ENCODE assay signal across 23 cellular contexts in genomic region chr11:124743050-124743449, GRCh38. TPM values are rescaled to one million over a fixed set of nuclear protein-coding genes. Genes with fewer than 3 reads are reported as not detected.
DNase-seq lines count a peak whose midpoint lies in the region; ATAC-seq and TF ChIP-seq lines count a peak whose summit lies in the region.
"Had no signal": no experiment of that assay in that cellular context is flagged by ENCODE, and none has a peak within 500 bp of the region (broad histone marks: within the 10 kb centered on the region; RNA-seq: fewer than 3 reads in every experiment).

No MANE protein-coding gene starts in this region.

- H3K27ac ChIP-seq in HEK293 (ENCODE audit: extremely low read depth, low read depth, low read length) (no peak overlapping the region), caudate nucleus (ENCODE audit: low read depth, low read length) (peak overlapping the region; percentile 30), right cardiac atrium (ENCODE audit: low read length) (no peak overlapping the region)
- H3K27ac ChIP-seq: C4-2B had no signal

- ATAC-seq in right cardiac atrium (no peak), GM18502 (IDR thresholded peaks at IDR 0.05; ENCODE audit: poor library complexity, unreplicated experiment) (no peak)
- ATAC-seq: CD8-positive, alpha-beta T cell; GM12878; HCT116 had no signal

- no peak overlapping the region for H3K4me3 ChIP-seq in HEK293 (ENCODE audit: low read depth, low read length)
- peak overlapping the region; percentile 1 for H3K4me3 ChIP-seq in iPS-15b (ENCODE audit: low read depth, low read length)
- H3K4me3 ChIP-seq in right cardiac atrium (ENCODE audit: low read length), result no peak overlapping the region
- H3K4me3 ChIP-seq: GM12878 had no signal

- POLR2A ChIA-PET in HEK293 (lab: Yijun Ruan, JAX), result interaction anchor here (1.5 kb wide), 1 partner anchor 10 kb away, joined by 9 read pairs; the partner anchor contains the start of gene VSIG2

- H3K4me1 ChIP-seq in HEK293 (ENCODE audit: control insufficient read depth, insufficient read depth, low read length), result no peaks in the 10 kb centered on the region; the same call in 1 of the 2 replicates
- H3K4me1 ChIP-seq in iPS-15b (ENCODE audit: control insufficient read depth, insufficient read depth, low read length), result peaks cover 12% of the 10 kb centered on the region
- peaks cover 5% of the 10 kb centered on the region for H3K4me1 ChIP-seq in right cardiac atrium (ENCODE audit: control insufficient read depth, insufficient read depth, low read length)

- DNase-seq in caudate nucleus (lab: John Stamatoyannopoulos, UW) (peak in 13 of 61 donors; percentile 26 to 61 (median 39)), amniotic stem cell (lab: John Stamatoyannopoulos, UW) (no peak), right cardiac atrium (no peak), KG1 (lab: John Stamatoyannopoulos, UW) (no peak)
- DNase-seq: Caco-2; CD4-positive, CD25-positive, alpha-beta regulatory T cell; CD8-positive, alpha-beta T cell; DMS153; DND-41; EL; GDM1; H9; HFFc6 had no signal

- no peak overlapping the region for H3K9ac ChIP-seq in iPS-15b (ENCODE audit: low read depth, low read length)

- CTCF ChIA-PET in HEK293 (lab: Yijun Ruan, JAX), result interaction anchor here (0.7 to 3.0 kb wide), 5 partner anchors 13 to 133 kb away, joined by 3 to 13 read pairs (median 3); no protein-coding TSS in a partner anchor

- 80% methylated on average over 6 of the region's 6 CpGs for WGBS in right cardiac atrium

- intact Hi-C loops in right cardiac atrium (cut with DNase I), result no loop called here

- no peaks in the 10 kb centered on the region for H3K36me3 ChIP-seq in HEK293 (ENCODE audit: control insufficient read depth in 2 of 2, insufficient read depth in 1 of 2, low read length in 2 of 2)
- H3K36me3 ChIP-seq in iPS-15b (ENCODE audit: control insufficient read depth, insufficient read depth, low read length), result no peaks in the 10 kb centered on the region

- TF ChIP-seq CTCF in HEK293 (tag by site-specific recombination; IDR thresholded peaks at IDR 0.05), result no peak

- H3K27me3 ChIP-seq in iPS-15b (ENCODE audit: control insufficient read depth, insufficient read depth, low read length) (peaks cover 91% of the 10 kb centered on the region), right cardiac atrium (ENCODE audit: control insufficient read depth, insufficient read depth) (no peaks in the 10 kb centered on the region)

- H3K9me3 ChIP-seq in HEK293 (ENCODE audit: control insufficient read depth, insufficient read depth, low read depth, low read length) (no peaks in the 10 kb centered on the region), iPS-15b (ENCODE audit: control insufficient read depth, insufficient read depth, low read length) (no peaks in the 10 kb centered on the region), right cardiac atrium (ENCODE audit: control insufficient read depth, low read length) (no peaks in the 10 kb centered on the region)
- H3K9me3 ChIP-seq: Caco-2 had no signal

TF ChIP-seq in HEK293, 187 proteins besides CTCF, POLR2A, EP300 and RAD21:
- TF ChIP-seq ZNF214 (tag by site-specific recombination; IDR thresholded peaks at IDR 0.05; ENCODE audit: borderline replicate concordance), result no peak
- peak; percentile 29; the same call in 1 of the 2 replicates for TF ChIP-seq EGR2 (tag by site-specific recombination; IDR thresholded peaks at IDR 0.05; ENCODE audit: low read depth)
- no peak for TF ChIP-seq ZNF555 (tag by site-specific recombination; conservative IDR thresholded peaks at IDR 0.05)

RNA-seq across cellular contexts. Expression of gene NRGN, which starts 3.3 kb away (rescaled TPM):
- 10 to 100 TPM in 2 of 4 donors, 1 to 10 TPM in 2; 5.3 to 11.1 (median 9.0) TPM for total RNA-seq in right cardiac atrium
- 16.0 TPM for polyA plus RNA-seq in right cardiac atrium

RNA-seq across cellular contexts. Expression of gene VSIG2, which starts 9.0 kb away (rescaled TPM):
- 1 to 10 TPM in 3 of 4 donors, under 1 TPM in 1; 0.97 to 1.4 (median 1.0) TPM for total RNA-seq in right cardiac atrium
- polyA plus RNA-seq in right cardiac atrium, result 0.43 TPM
- total RNA-seq: A172, A673, Caco-2, H4, H9 had no signal
- polyA plus RNA-seq: BJ had no signal

RNA-seq across cellular contexts. Expression of gene ESAM, which starts 19.0 kb away (rescaled TPM):
- total RNA-seq in right cardiac atrium, result 10 to 100 TPM; 31.2 to 49.8 (median 41.9) TPM
- polyA plus RNA-seq in right cardiac atrium, result 51.8 TPM

RNA-seq across cellular contexts. Expression of gene MSANTD2, which starts 57.2 kb away (rescaled TPM):
- total RNA-seq in right cardiac atrium, result 1 to 10 TPM; 3.5 to 6.7 (median 5.3) TPM
- polyA plus RNA-seq in right cardiac atrium, result 3.8 TPM
